ENCODE assay signal across 15 cellular contexts in the genomic region with DNA sequence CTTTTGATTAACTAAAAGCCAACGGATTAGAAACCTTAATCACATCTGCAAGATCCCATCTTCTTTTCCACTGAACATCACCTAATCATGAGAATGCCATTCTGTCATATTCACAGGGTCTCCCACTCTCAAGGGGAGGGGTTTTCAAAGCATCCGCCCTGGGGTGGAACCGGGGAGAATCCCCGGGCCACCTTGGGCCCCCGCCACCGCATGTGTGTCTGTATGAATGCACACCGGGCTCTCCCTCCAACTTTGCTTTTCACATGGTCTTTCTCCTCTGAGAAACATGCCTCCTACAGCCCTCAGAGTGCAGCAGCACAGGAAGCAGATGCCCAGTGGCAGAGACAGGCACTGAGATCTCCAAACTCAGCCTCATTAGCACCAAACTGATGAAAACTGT.
A peak's percentile ranks its signal among the peaks of the same experiment; 100 is the strongest.
DNase-seq lines count a peak whose midpoint lies in the region; ATAC-seq and TF ChIP-seq lines count a peak whose summit lies in the region.
"Had no signal": no experiment of that assay in that cellular context is flagged by ENCODE, and none has a peak within 500 bp of the region (broad histone marks: within the 10 kb centered on the region; RNA-seq: fewer than 3 reads in every experiment).

No MANE protein-coding gene starts in this region.

- no peak overlapping the region for H3K4me3 Mint-ChIP-seq in chondrocyte (ENCODE audit: unreplicated experiment)
- H3K4me3 Mint-ChIP-seq in neural progenitor cell: no peak overlapping the region
- H3K4me3 Mint-ChIP-seq: B cell; CD4-positive, alpha-beta T cell had no signal

- TF ChIP-seq CTCF in chondrocyte (IDR thresholded peaks at IDR 0.05) (no peak), neural progenitor cell (IDR thresholded peaks at IDR 0.05) (no peak), spleen (IDR thresholded peaks at IDR 0.05 in 8 of 11, conservative IDR thresholded peaks at IDR 0.05 in 3 of 11) (no peak), dorsolateral prefrontal cortex (IDR thresholded peaks at IDR 0.05 in 54 of 56, conservative IDR thresholded peaks at IDR 0.05 in 2 of 56; ENCODE audit: low read depth in 1 of 56, partially characterized antibody in 56 of 56) (no peak)

- intact Hi-C loops in spleen (cut with DNase I; ENCODE audit: low total_unique reads) (no loop called here), dorsolateral prefrontal cortex (cut with DNase I) (no loop called here)

- H3K4me1 ChIP-seq in BLaER1 treated with 17β-estradiol and CSF1 and Interleukin-3, amounts not matched to agents 10 nM and 100 nM: peaks cover 0 to 30% (median 17%) of the 10 kb centered on the region in 10 experiments; a peak in 16 of 20 replicates
- H3K4me1 ChIP-seq in neural progenitor cell: peaks cover 18% of the 10 kb centered on the region
- no peaks in the 10 kb centered on the region for H3K4me1 ChIP-seq in spleen
- H3K4me1 ChIP-seq: Caco-2, HAP-1 had no signal

- H3K4me1 Mint-ChIP-seq in chondrocyte (ENCODE audit: low read depth) (no peaks in the 10 kb centered on the region), neural progenitor cell (peaks cover 14% of the 10 kb centered on the region)
- H3K4me1 Mint-ChIP-seq: B cell had no signal

- no peak overlapping the region for H3K9ac ChIP-seq in BLaER1 treated with 17β-estradiol and CSF1 and Interleukin-3, amounts not matched to agents 10 nM and 100 nM
- H3K9ac ChIP-seq in neural progenitor cell: no peak overlapping the region

- no peaks in the 10 kb centered on the region for H3K79me2 ChIP-seq in neural progenitor cell (ENCODE audit: low read depth)

- no peak overlapping the region for H3K4me3 ChIP-seq in BLaER1 treated with 17β-estradiol and CSF1 and Interleukin-3, amounts not matched to agents 10 nM and 100 nM
- H3K4me3 ChIP-seq in neural progenitor cell (no peak overlapping the region), spleen (no peak overlapping the region), dorsolateral prefrontal cortex (no peak overlapping the region)
- H3K4me3 ChIP-seq: HAP-1 had no signal

- WGBS in spleen, 5 donors: 88 to 95% (median 90%) methylated on average over 7 of the region's 7 CpGs

- H3K9me3 Mint-ChIP-seq in chondrocyte (ENCODE audit: low read depth) (peaks cover 56% of the 10 kb centered on the region), neural progenitor cell (peaks cover 29% of the 10 kb centered on the region)

- H3K27ac ChIP-seq in BLaER1 treated with 17β-estradiol and CSF1 and Interleukin-3, amounts not matched to agents 10 nM and 100 nM: no peak overlapping the region
- H3K27ac ChIP-seq in neural progenitor cell: no peak overlapping the region
- no peak overlapping the region for H3K27ac ChIP-seq in spleen
- H3K27ac ChIP-seq in dorsolateral prefrontal cortex: no peak overlapping the region
- H3K27ac ChIP-seq: C4-2B had no signal

- no peaks in the 10 kb centered on the region for H4K20me1 ChIP-seq in BLaER1 treated with 17β-estradiol and CSF1 and Interleukin-3, amounts not matched to agents 10 nM and 100 nM
- no peaks in the 10 kb centered on the region for H4K20me1 ChIP-seq in neural progenitor cell (ENCODE audit: low read depth)

- ATAC-seq in HG02840 (IDR thresholded peaks at IDR 0.05; ENCODE audit: low FRiP score, unreplicated experiment): no peak

- H3K27ac Mint-ChIP-seq in chondrocyte (ENCODE audit: unreplicated experiment) (no peak overlapping the region), neural progenitor cell (peak overlapping the region; percentile 12)
- H3K27ac Mint-ChIP-seq: B cell; CD4-positive, alpha-beta T cell had no signal

- no peak overlapping the region for H2AFZ ChIP-seq in neural progenitor cell (replicated peaks)

- peaks cover 7% of the 10 kb centered on the region for H3F3A ChIP-seq in neural progenitor cell (ENCODE audit: low read depth)

- H3K27me3 ChIP-seq in BLaER1 treated with 17β-estradiol and CSF1 and Interleukin-3, amounts not matched to agents 10 nM and 100 nM: no peaks in the 10 kb centered on the region; a peak in 1 of 22 replicates
- H3K27me3 ChIP-seq in neural progenitor cell (no peaks in the 10 kb centered on the region), spleen (replicated peaks in 1 of 7) (peaks cover 0 to 3% (median 0%) of the 10 kb centered on the region in 7 donors), dorsolateral prefrontal cortex (peaks cover 0 to 13% (median 0%) of the 10 kb centered on the region in 45 donors)

- DNase-seq in chondrocyte (ENCODE audit: low spot score) (peak; percentile 34), neural progenitor cell (ENCODE audit: low spot score) (no peak), spleen (peak; percentile 27), AG20443 (ENCODE audit: low spot score) (no peak), dorsolateral prefrontal cortex (no peak)
- no peak for DNase-seq in effector CD8-positive, alpha-beta T cell (lab: John Stamatoyannopoulos, UW)
- DNase-seq: 8988T; Caco-2; CD4-positive, alpha-beta T cell; IMR-90 had no signal

- H3K36me3 Mint-ChIP-seq in chondrocyte (ENCODE audit: low read depth): no peaks in the 10 kb centered on the region
- peaks cover 2% of the 10 kb centered on the region for H3K36me3 Mint-ChIP-seq in neural progenitor cell

- H3K4me2 ChIP-seq in BLaER1 treated with 17β-estradiol and CSF1 and Interleukin-3, amounts not matched to agents 10 nM and 100 nM: peak overlapping the region in 8 of 11 experiments; percentile 36 to 73 (median 66); a peak in 13 of 22 replicates
- H3K4me2 ChIP-seq in neural progenitor cell: no peak overlapping the region

- peaks cover 18 to 33% (median 24%) of the 10 kb centered on the region in 11 experiments for H3K9me3 ChIP-seq in BLaER1 treated with 17β-estradiol and CSF1 and Interleukin-3, amounts not matched to agents 10 nM and 100 nM (replicated peaks in 1 of 11)
- H3K9me3 ChIP-seq in neural progenitor cell (ENCODE audit: low read depth) (no peaks in the 10 kb centered on the region), spleen (peaks cover 0 to 20% (median 11%) of the 10 kb centered on the region in 8 donors)
- H3K9me3 ChIP-seq: HAP-1 had no signal

- H3K36me3 ChIP-seq in BLaER1 treated with 17β-estradiol and CSF1 and Interleukin-3, amounts not matched to agents 10 nM and 100 nM: peaks cover 0 to 5% (median 0%) of the 10 kb centered on the region in 11 experiments; a peak in 1 of 22 replicates
- H3K36me3 ChIP-seq in neural progenitor cell (no peaks in the 10 kb centered on the region), spleen (no peaks in the 10 kb centered on the region)
- H3K36me3 ChIP-seq: HAP-1 had no signal

- H3K27me3 Mint-ChIP-seq in chondrocyte (ENCODE audit: low read depth) (no peaks in the 10 kb centered on the region), neural progenitor cell (ENCODE audit: insufficient read depth, low read depth) (peaks cover 13% of the 10 kb centered on the region)
- H3K27me3 Mint-ChIP-seq: B cell; CD4-positive, alpha-beta T cell had no signal

- no peak for TF ChIP-seq POLR2A in spleen (IDR thresholded peaks at IDR 0.05)

Comparison
In these comparisons a context has a peak if more than half of its experiments do, and no peak if none do; other contexts are left out.
1. DNase-seq: peak in chondrocyte (single experiment) and spleen (single experiment); none in neural progenitor cell (single experiment), AG20443 (single experiment), effector CD8-positive, alpha-beta T cell (single experiment) and dorsolateral prefrontal cortex (0 of 10).